In genomic region chr18:72541871-72542690, GRCh38 we compare ENCODE assay signal across 10 cellular contexts. TPM values are rescaled to one million over a fixed set of nuclear protein-coding genes. Genes with fewer than 3 reads are reported as not detected.
A peak's percentile ranks its signal among the peaks of the same experiment; 100 is the strongest.
DNase-seq lines count a peak whose midpoint lies in the region; ATAC-seq and TF ChIP-seq lines count a peak whose summit lies in the region.
"Had no signal": no experiment of that assay in that cellular context is flagged by ENCODE, and none has a peak within 500 bp of the region (broad histone marks: within the 10 kb centered on the region; RNA-seq: fewer than 3 reads in every experiment).

No MANE protein-coding gene starts in this region.

- H3K4me1 ChIP-seq in parathyroid adenoma = no peaks in the 10 kb centered on the region

- H3K27ac ChIP-seq in dorsolateral prefrontal cortex (peak overlapping the region in 51 of 59 donors; percentile 16 to 84 (median 61)), parathyroid adenoma (no peak overlapping the region)

- no peaks in the 10 kb centered on the region for H3K79me2 ChIP-seq in parathyroid adenoma

- peak overlapping the region; percentile 17 for H3K4me2 ChIP-seq in parathyroid adenoma (ENCODE audit: low read length)

- H3K27me3 ChIP-seq in dorsolateral prefrontal cortex (peaks cover 0 to 29% (median 7%) of the 10 kb centered on the region in 45 donors), parathyroid adenoma (ENCODE audit: control insufficient read depth, insufficient read depth, low read length) (no peaks in the 10 kb centered on the region)

- intact Hi-C loops in dorsolateral prefrontal cortex (cut with DNase I) = loop anchor here (5.0 to 10.0 kb wide), 4 partner anchors 90 to 1760 kb away; no protein-coding TSS in a partner anchor

- ATAC-seq in HG03460 (IDR thresholded peaks at IDR 0.05; ENCODE audit: unreplicated experiment) (no peak), GM21717 (IDR thresholded peaks at IDR 0.05; ENCODE audit: unreplicated experiment) (no peak)
- ATAC-seq: activated naive CD4-positive, alpha-beta T cell treated with anti-CD3 and anti-CD28 coated beads, Interleukin-2, amount 50 U/mL, for 72 hours had no signal

- DNase-seq in GM03348 (ENCODE audit: low spot score) = peak; percentile 7
- peak; percentile 83 for DNase-seq in NCI-H146 (lab: John Stamatoyannopoulos, UW)
- peak in 1 of 10 donors; percentile 56 for DNase-seq in dorsolateral prefrontal cortex
- DNase-seq in activated effector memory CD4-positive, alpha-beta T cell treated with Interleukin-2 at 50 U/mL for 16 hours = no peak
- DNase-seq: NCI-H2171 treated with DMSO at 0.1 percent for 48 hours; stimulated activated CD4-positive, alpha-beta T cell treated with anti-CD3 and anti-CD28 coated beads, Interleukin-4, amount 100 ng/mL, for 24 hours had no signal

- H3K9ac ChIP-seq in parathyroid adenoma = no peak overlapping the region

- TF ChIP-seq CTCF in dorsolateral prefrontal cortex (IDR thresholded peaks at IDR 0.05 in 54 of 56, conservative IDR thresholded peaks at IDR 0.05 in 2 of 56; ENCODE audit: low read depth in 1 of 56, partially characterized antibody in 56 of 56) (peak in 18 of 56 donors; percentile 10 to 58 (median 22)), parathyroid adenoma (IDR thresholded peaks at IDR 0.05) (no peak)

- H3K36me3 ChIP-seq in parathyroid adenoma (ENCODE audit: control insufficient read depth, insufficient read depth, low read length) = no peaks in the 10 kb centered on the region

- H3K9me3 ChIP-seq in parathyroid adenoma (ENCODE audit: control insufficient read depth, low read length) = no peaks in the 10 kb centered on the region

- H3K4me3 ChIP-seq in dorsolateral prefrontal cortex = peak overlapping the region; percentile 38 to 77 (median 60)
- no peak overlapping the region for H3K4me3 ChIP-seq in parathyroid adenoma (ENCODE audit: low read depth, low read length)

- no peak overlapping the region for H2AFZ ChIP-seq in parathyroid adenoma

RNA-seq across cellular contexts. Expression of gene CBLN2, which starts 2.1 kb away (rescaled TPM):
- total RNA-seq in dorsolateral prefrontal cortex = 100 to 1,000 TPM in 79 of 120 experiments, 10 to 100 TPM in 41; 30.3 to 196 (median 107) TPM
- total RNA-seq: activated naive CD4-positive, alpha-beta T cell treated with anti-CD3 and anti-CD28 coated beads, Interleukin-2, amount 50 U/mL, for 72 hours had no signal
